Comparison of ENCODE assay signal across 25 cellular contexts in the genomic region with DNA sequence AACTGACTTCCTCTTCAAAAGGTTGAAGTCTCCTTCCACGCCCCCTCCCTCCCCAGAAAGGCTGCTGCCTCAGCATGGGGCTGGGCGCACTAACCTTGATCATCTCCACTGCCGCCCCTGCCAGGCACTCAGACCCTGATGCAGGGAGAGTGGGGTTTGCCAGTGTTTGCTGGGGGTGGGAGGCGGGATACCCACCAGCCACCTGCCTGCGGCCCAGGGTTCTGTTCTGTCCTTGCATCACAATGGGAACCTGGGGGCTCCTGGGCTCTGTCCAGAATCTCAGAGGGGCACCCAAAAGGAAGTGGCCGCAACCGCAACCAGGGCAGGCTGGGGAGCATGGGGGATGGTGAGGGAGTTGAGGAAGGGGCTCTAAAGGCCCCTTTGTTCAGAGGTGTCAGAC. TPM values are rescaled to one million over a fixed set of nuclear protein-coding genes. Genes with fewer than 3 reads are reported as not detected.
DNase-seq lines count a peak whose midpoint lies in the region; ATAC-seq, FAIRE-seq and TF ChIP-seq lines count a peak whose summit lies in the region.
"Had no signal": no experiment of that assay in that cellular context is flagged by ENCODE, and none has a peak within 500 bp of the region (broad histone marks: within the 10 kb centered on the region; RNA-seq: fewer than 3 reads in every experiment).

No MANE protein-coding gene starts in this region.

- H2AFZ ChIP-seq in GM23338, result no peak overlapping the region

- H3K4me1 Mint-ChIP-seq in GM23338 (peaks cover 31% of the 10 kb centered on the region), neural crest cell (peaks cover 11% of the 10 kb centered on the region)
- H3K4me1 Mint-ChIP-seq in dendritic cell treated with granulocyte-macrophage colony-stimulating factor and Interleukin-4, amounts not matched to agents 40 ng/mL and 50 ng/mL, for 4 days (ENCODE audit: low read depth), result peaks cover 17% of the 10 kb centered on the region
- H3K4me1 Mint-ChIP-seq in activated T-helper 17 cell treated with anti-CD3 and anti-CD28 coated beads, Interleukin-2, amount 50 U/mL, for 72 hours, result no peaks in the 10 kb centered on the region

- ATAC-seq in GM23338, result no peak
- ATAC-seq in GM19035 (IDR thresholded peaks at IDR 0.05; ENCODE audit: unreplicated experiment), result no peak
- no peak for ATAC-seq in activated T-helper 17 cell treated with anti-CD3 and anti-CD28 coated beads, Interleukin-2, amount 50 U/mL, for 72 hours (replicated peaks)
- no peak for ATAC-seq in GM18502 (IDR thresholded peaks at IDR 0.05; ENCODE audit: poor library complexity, unreplicated experiment)
- ATAC-seq: CD8-positive, alpha-beta T cell had no signal

- H3K4me1 ChIP-seq in GM23338 (ENCODE audit: insufficient read depth) (peaks cover 17% of the 10 kb centered on the region), NT2/D1 (ENCODE audit: insufficient read depth, insufficient read length) (peaks cover 15% of the 10 kb centered on the region), small intestine (ENCODE audit: control insufficient read depth in 2 of 2, insufficient read depth in 1 of 2, low read depth in 1 of 2, low read length in 1 of 2) (no peaks in the 10 kb centered on the region)
- H3K4me1 ChIP-seq: Peyer's patch had no signal

- DNase-seq in GM23338 (ENCODE audit: low spot score) (no peak), NT2/D1 (ENCODE audit: low read depth, low spot score) (no peak), neural crest cell (ENCODE audit: low read depth, low spot score) (no peak), small intestine (no peak)
- DNase-seq: ACHN; Calu3; CD8-positive, alpha-beta T cell; MG63; NCI-H1092 treated with DMSO at 0.1 percent for 48 hours; NCI-H1436 treated with DMSO at 0.1 percent for 48 hours; NCI-H1930; NCI-H2227 treated with DMSO at 0.1 percent for 48 hours; NCI-H510A; NCI-H774; NK-92 treated with Interleukin-12 subunit alpha and Interleukin-12 subunit beta, amount 100 ng/mL, for 24 hours had no signal

- H3K36me3 ChIP-seq in GM23338 (ENCODE audit: insufficient read depth), result no peaks in the 10 kb centered on the region
- H3K36me3 ChIP-seq in NT2/D1 (ENCODE audit: insufficient read depth, insufficient read length, low read length), result peaks cover 30% of the 10 kb centered on the region
- peaks cover 0 to 10% of the 10 kb centered on the region in 2 donors for H3K36me3 ChIP-seq in small intestine (ENCODE audit: control insufficient read depth in 2 of 2, insufficient read depth in 2 of 2, low read length in 2 of 2)

- peaks cover 7% of the 10 kb centered on the region for H3F3A ChIP-seq in GM23338 (replicated peaks; ENCODE audit: low read depth)

- no peaks in the 10 kb centered on the region for H3K9me2 ChIP-seq in GM23338 (ENCODE audit: insufficient read depth)

- H3K79me2 ChIP-seq in GM23338 (replicated peaks; ENCODE audit: insufficient read depth), result no peaks in the 10 kb centered on the region

- H3K4me2 ChIP-seq in GM23338, result peak overlapping the region; percentile 64
- H3K4me2 ChIP-seq: BLaER1 had no signal

- H3K4me3 Mint-ChIP-seq in GM23338, result peak overlapping the region; percentile 23; the same call in 1 of the 3 replicates
- no peak overlapping the region for H3K4me3 Mint-ChIP-seq in dendritic cell treated with granulocyte-macrophage colony-stimulating factor and Interleukin-4, amounts not matched to agents 40 ng/mL and 50 ng/mL, for 4 days
- no peak overlapping the region for H3K4me3 Mint-ChIP-seq in neural crest cell
- no peak overlapping the region for H3K4me3 Mint-ChIP-seq in activated T-helper 17 cell treated with anti-CD3 and anti-CD28 coated beads, Interleukin-2, amount 50 U/mL, for 72 hours
- H3K4me3 Mint-ChIP-seq: CD8-positive, alpha-beta T cell had no signal

- H3K27ac Mint-ChIP-seq in GM23338 (no peak overlapping the region), neural crest cell (ENCODE audit: unreplicated experiment) (peak overlapping the region; percentile 48)
- H3K27ac Mint-ChIP-seq in dendritic cell treated with granulocyte-macrophage colony-stimulating factor and Interleukin-4, amounts not matched to agents 40 ng/mL and 50 ng/mL, for 4 days, result peak overlapping the region; percentile 5
- no peak overlapping the region for H3K27ac Mint-ChIP-seq in activated T-helper 17 cell treated with anti-CD3 and anti-CD28 coated beads, Interleukin-2, amount 50 U/mL, for 72 hours
- H3K27ac Mint-ChIP-seq: CD8-positive, alpha-beta T cell had no signal

- peak overlapping the region; percentile 71 for H3K9ac ChIP-seq in NT2/D1 (ENCODE audit: insufficient read length, low read depth)
- H3K9ac ChIP-seq: BLaER1 had no signal

- H3K9me3 ChIP-seq in NT2/D1 (ENCODE audit: insufficient read depth, low read length) (peaks cover 4% of the 10 kb centered on the region; the same call in 1 of the 2 replicates), small intestine (ENCODE audit: control insufficient read depth, low read depth) (no peaks in the 10 kb centered on the region)
- H3K9me3 ChIP-seq: BLaER1, MG63, Peyer's patch had no signal

- H3K27me3 Mint-ChIP-seq in GM23338 (ENCODE audit: insufficient read depth, low read depth, poor library complexity) (peaks cover 16% of the 10 kb centered on the region), neural crest cell (ENCODE audit: low read depth) (no peaks in the 10 kb centered on the region)
- no peaks in the 10 kb centered on the region for H3K27me3 Mint-ChIP-seq in dendritic cell treated with granulocyte-macrophage colony-stimulating factor and Interleukin-4, amounts not matched to agents 40 ng/mL and 50 ng/mL, for 4 days
- no peaks in the 10 kb centered on the region for H3K27me3 Mint-ChIP-seq in activated T-helper 17 cell treated with anti-CD3 and anti-CD28 coated beads, Interleukin-2, amount 50 U/mL, for 72 hours

- no peak overlapping the region for H3K27ac ChIP-seq in GM23338 (ENCODE audit: low read depth)
- no peak overlapping the region for H3K27ac ChIP-seq in small intestine (ENCODE audit: low read depth in 1 of 2, low read length in 1 of 2)
- H3K27ac ChIP-seq: Peyer's patch had no signal

- H3K9me3 Mint-ChIP-seq in GM23338 (no peaks in the 10 kb centered on the region), neural crest cell (no peaks in the 10 kb centered on the region)
- no peaks in the 10 kb centered on the region for H3K9me3 Mint-ChIP-seq in dendritic cell treated with granulocyte-macrophage colony-stimulating factor and Interleukin-4, amounts not matched to agents 40 ng/mL and 50 ng/mL, for 4 days
- H3K9me3 Mint-ChIP-seq in activated T-helper 17 cell treated with anti-CD3 and anti-CD28 coated beads, Interleukin-2, amount 50 U/mL, for 72 hours, result no peaks in the 10 kb centered on the region
- H3K9me3 Mint-ChIP-seq: CD8-positive, alpha-beta T cell had no signal

- intact Hi-C loops in dendritic cell treated with granulocyte-macrophage colony-stimulating factor and Interleukin-4, amounts not matched to agents 40 ng/mL and 50 ng/mL, for 4 days (cut with micrococcal nuclease), result no loop called here

- TF ChIP-seq CTCF in GM23338 (conservative IDR thresholded peaks at IDR 0.05; ENCODE audit: low read depth in 2 of 2) (no peak), neural crest cell (conservative IDR thresholded peaks at IDR 0.05) (no peak)

- no peaks in the 10 kb centered on the region; the same call in 1 of the 2 replicates for H4K20me1 ChIP-seq in GM23338 (replicated peaks; ENCODE audit: insufficient read depth)
- H4K20me1 ChIP-seq: BLaER1 had no signal

- H3K27me3 ChIP-seq in GM23338 (ENCODE audit: insufficient read depth), result no peaks in the 10 kb centered on the region
- no peaks in the 10 kb centered on the region for H3K27me3 ChIP-seq in NT2/D1 (ENCODE audit: insufficient read depth, insufficient read length)
- H3K27me3 ChIP-seq in small intestine (ENCODE audit: control insufficient read depth in 2 of 2, insufficient read depth in 2 of 2, low read length in 2 of 2), result no peaks in the 10 kb centered on the region
- H3K27me3 ChIP-seq: BLaER1, MG63, Peyer's patch had no signal

- 75 to 83% (median 77%) methylated on average over 7 of the region's 7 CpGs for WGBS in small intestine, 3 donors

- FAIRE-seq in small intestine (lab: Jason Lieb, UNC), result no peak
- FAIRE-seq: G401.6, GM12892, GM18507, K562 had no signal

- H3K36me3 Mint-ChIP-seq in GM23338 (ENCODE audit: low read depth) (no peaks in the 10 kb centered on the region), neural crest cell (ENCODE audit: low read depth) (no peaks in the 10 kb centered on the region)
- peaks cover 90% of the 10 kb centered on the region for H3K36me3 Mint-ChIP-seq in dendritic cell treated with granulocyte-macrophage colony-stimulating factor and Interleukin-4, amounts not matched to agents 40 ng/mL and 50 ng/mL, for 4 days (ENCODE audit: low read depth)
- no peaks in the 10 kb centered on the region for H3K36me3 Mint-ChIP-seq in activated T-helper 17 cell treated with anti-CD3 and anti-CD28 coated beads, Interleukin-2, amount 50 U/mL, for 72 hours (ENCODE audit: low read depth)
- H3K36me3 Mint-ChIP-seq: CD8-positive, alpha-beta T cell had no signal

- 0 out of 2 replicates have a peak overlapping the region, but pooled peaks have one; percentile 17 for H3K4me3 ChIP-seq in GM23338
- H3K4me3 ChIP-seq in NT2/D1 (ENCODE audit: insufficient read length, low read depth), result no peak overlapping the region
- H3K4me3 ChIP-seq in small intestine (ENCODE audit: low read depth in 1 of 2, low read length in 2 of 2), result no peak overlapping the region
- H3K4me3 ChIP-seq: BLaER1, K562, MG63, Peyer's patch had no signal

TF ChIP-seq in GM23338, 12 proteins besides CTCF, POLR2A, EP300 and RAD21 (continues in another document):
- TF ChIP-seq ZNF331 (CRISPR knock-in tag; IDR thresholded peaks at IDR 0.05; ENCODE audit: low read depth) (no peak), STAT1 (IDR thresholded peaks at IDR 0.05; ENCODE audit: unreplicated experiment) (no peak)

RNA-seq across cellular contexts. Expression of gene KIFC3, which starts 27.4 kb away (rescaled TPM):
- 11.5 and 12.5 TPM in 2 replicates for total RNA-seq in GM23338 (2014; rRNA removed; shearing (Covaris generic))
- polyA plus RNA-seq in GM23338 (2016; fragmentation: Nextera tagmentation; extraction: Ambion mirVana) (4.4 and 6.6 TPM in 2 replicates), small intestine (100 to 1,000 TPM in 2 of 3 donors, 10 to 100 TPM in 1; 12.8 to 237 (median 173) TPM)
- total RNA-seq in neural crest cell, result 25.1 TPM in 2 replicates
- 1 to 10 TPM in 1 of 2 donors, under 1 TPM in 1; 0.82 to 1.2 TPM for total RNA-seq in activated T-helper 17 cell treated with anti-CD3 and anti-CD28 coated beads, Interleukin-2, amount 50 U/mL, for 72 hours

RNA-seq across cellular contexts. Expression of gene KATNB1, which starts 39.3 kb away (rescaled TPM):
- 65.9 and 68.6 TPM in 2 replicates for total RNA-seq in GM23338 (2014; rRNA removed; shearing (Covaris generic))
- 28.3 and 31.4 TPM in 2 replicates for polyA plus RNA-seq in GM23338 (2016; fragmentation: Nextera tagmentation; extraction: Ambion mirVana)
- 42.1 and 47.4 TPM in 2 replicates for total RNA-seq in neural crest cell
- 10 to 100 TPM in 1 of 3 donors, 1 to 10 TPM in 2; 9.6 to 19.3 (median 9.7) TPM for polyA plus RNA-seq in small intestine
- 10 to 100 TPM; 20.0 to 37.5 TPM for total RNA-seq in activated T-helper 17 cell treated with anti-CD3 and anti-CD28 coated beads, Interleukin-2, amount 50 U/mL, for 72 hours

Comparison
In these comparisons a context has a peak if more than half of its experiments do, and no peak if none do; other contexts are left out.
1. H3K27ac Mint-ChIP-seq: peak in dendritic cell treated with granulocyte-macrophage colony-stimulating factor and Interleukin-4, amounts not matched to agents 40 ng/mL and 50 ng/mL, for 4 days (single experiment) and neural crest cell (single experiment); none in GM23338 (single experiment) and activated T-helper 17 cell treated with anti-CD3 and anti-CD28 coated beads, Interleukin-2, amount 50 U/mL, for 72 hours (single experiment).